In the genomic region with DNA sequence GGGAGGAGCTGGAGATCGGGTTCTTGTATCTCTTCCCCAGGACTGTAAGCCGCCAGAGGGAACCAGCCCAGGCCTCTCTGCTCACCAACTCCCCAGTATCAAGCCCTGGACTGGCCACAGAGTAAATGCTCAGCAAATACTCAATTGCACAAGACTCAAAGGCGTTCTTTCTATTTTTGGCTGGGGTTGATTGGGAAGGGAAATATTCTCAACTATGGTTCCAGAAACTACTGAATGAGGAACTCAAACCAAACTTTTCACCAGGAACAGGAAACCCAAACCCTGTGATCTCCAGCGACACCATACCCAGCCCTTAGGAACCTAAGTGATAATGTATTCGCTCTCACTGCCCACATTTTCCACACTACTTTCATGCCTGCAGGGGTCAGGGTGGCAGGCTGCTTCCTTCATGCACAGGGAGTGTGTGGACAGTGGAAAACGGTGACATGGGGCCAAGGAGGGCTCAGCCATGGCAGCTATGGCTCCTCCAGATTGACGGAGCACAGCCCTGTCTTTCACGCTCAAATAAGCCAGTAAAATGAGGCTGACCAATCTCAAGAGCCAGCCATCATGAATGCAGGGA, we compare ENCODE assay signal across 11 cellular contexts.
DNase-seq lines count a peak whose midpoint lies in the region; ATAC-seq, FAIRE-seq and TF ChIP-seq lines count a peak whose summit lies in the region.
"Had no signal": no experiment of that assay in that cellular context is flagged by ENCODE, and none has a peak within 500 bp of the region (broad histone marks: within the 10 kb centered on the region; RNA-seq: fewer than 3 reads in every experiment).

No MANE protein-coding gene starts in this region.

- no peaks in the 10 kb centered on the region for H3K27me3 ChIP-seq in HepG2 (ENCODE audit: control insufficient read depth in 1 of 2, insufficient read depth in 2 of 2, low read length in 2 of 2)
- no peaks in the 10 kb centered on the region for H3K27me3 ChIP-seq in thymus (ENCODE audit: control insufficient read depth, insufficient read depth)

- no peak for TF ChIP-seq RAD21 in HepG2 (CRISPR knock-in tag; IDR thresholded peaks at IDR 0.05)

- H4K20me1 ChIP-seq in HepG2 (ENCODE audit: insufficient read depth, low read length): no peaks in the 10 kb centered on the region

- TF ChIP-seq POLR2A in NB4 (IDR thresholded peaks at IDR 0.05; ENCODE audit: extremely low read depth, insufficient read length) (no peak), HepG2 (IDR thresholded peaks at IDR 0.05; ENCODE audit: insufficient read depth in 1 of 2, low read depth in 2 of 2, low read length in 2 of 2) (no peak)

- H3K36me3 ChIP-seq in HepG2 (replicated peaks in 1 of 2; ENCODE audit: control insufficient read depth in 1 of 2, insufficient read depth in 2 of 2, low read length in 2 of 2) (no peaks in the 10 kb centered on the region), thymus (ENCODE audit: control insufficient read depth, insufficient read depth) (no peaks in the 10 kb centered on the region)

- H3K79me2 ChIP-seq in HepG2 (ENCODE audit: insufficient read depth, low read length): no peaks in the 10 kb centered on the region

- H3K27ac ChIP-seq in caudate nucleus (ENCODE audit: low read depth, low read length) (peak overlapping the region; percentile 82), HepG2 (ENCODE audit: extremely low read length, insufficient read depth, low read length) (no peak overlapping the region), thymus (ENCODE audit: low read depth) (peak overlapping the region; percentile 18)

- 42% methylated on average over 5 of the region's 8 CpGs for WGBS in HepG2 (ENCODE audit: low lambda C conversion rate)
- 68% methylated on average over 8 of the region's 8 CpGs for WGBS in thymus

- ATAC-seq in HepG2: peak; percentile 62; the same call in 2 of the 3 replicates
- no peak for ATAC-seq in GM21447 (IDR thresholded peaks at IDR 0.05; ENCODE audit: unreplicated experiment)
- ATAC-seq: effector memory CD8-positive, alpha-beta T cell had no signal

- no peak overlapping the region for H3K9ac ChIP-seq in HepG2 (ENCODE audit: insufficient read depth, low read depth, low read length)

- POLR2A ChIA-PET in HepG2 (lab: Yijun Ruan, JAX): no interaction called here

- intact Hi-C loops in HepG2 (cut with micrococcal nuclease; ENCODE audit: unreplicated experiment): no loop called here

- H3K4me3 ChIP-seq in NB4 (ENCODE audit: low read depth, low read length): no peak overlapping the region
- H3K4me3 ChIP-seq in HepG2 (replicated peaks in 1 of 3; ENCODE audit: insufficient read depth in 1 of 3, low read depth in 2 of 3, low read length in 3 of 3): no peak overlapping the region
- no peak overlapping the region for H3K4me3 ChIP-seq in thymus (ENCODE audit: low read length)

- no peak for TF ChIP-seq CTCF in NB4 (IDR thresholded peaks at IDR 0.05; ENCODE audit: low read depth, low read length)
- no peak for TF ChIP-seq CTCF in HepG2 (CRISPR knock-in tag; IDR thresholded peaks at IDR 0.05)

- peak; percentile 37 for DNase-seq in NB4 (ENCODE audit: low read depth)
- peak in 5 of 61 donors; percentile 11 to 39 (median 26) for DNase-seq in caudate nucleus (lab: John Stamatoyannopoulos, UW)
- no peak for DNase-seq in HepG2 (ENCODE audit: low spot score)
- DNase-seq in ACHN: no peak
- DNase-seq in KG1 (lab: John Stamatoyannopoulos, UW): no peak
- DNase-seq: effector memory CD8-positive, alpha-beta T cell; NCI-H1092; NCI-H524; SHP77 treated with DMSO at 0.1 percent for 48 hours had no signal

- H2AFZ ChIP-seq in HepG2 (ENCODE audit: low read length): no peak overlapping the region

- no peak for FAIRE-seq in HepG2 (lab: Jason Lieb, UNC)

- BruUV-seq in HepG2 (replicated peaks; lab: Mats Ljungman, UMichigan): no TSS peak

- TF ChIP-seq EP300 in HepG2 (IDR thresholded peaks at IDR 0.05; ENCODE audit: low read depth in 2 of 2, low read length in 2 of 2) (no peak), HepG2 (CRISPR knock-in tag; IDR thresholded peaks at IDR 0.05; ENCODE audit: borderline replicate concordance) (no peak)

- H3K4me1 ChIP-seq in HepG2 (ENCODE audit: insufficient read depth, low read length): no peaks in the 10 kb centered on the region
- no peaks in the 10 kb centered on the region for H3K4me1 ChIP-seq in thymus (ENCODE audit: control insufficient read depth, insufficient read depth, low read length)

- H3K9me3 ChIP-seq in HepG2 (ENCODE audit: low read length) (no peaks in the 10 kb centered on the region), thymus (ENCODE audit: control insufficient read depth) (no peaks in the 10 kb centered on the region)

- CTCF ChIA-PET in HepG2 (lab: Yijun Ruan, JAX; ENCODE audit: low intra/inter-chr PET ratio, low total read pairs): no interaction called here

- in situ Hi-C loops in HepG2 (cut with HindIII; ENCODE audit: extremely low pct_ligation_motif_present, low pct_unique_long_range_greater_than_20kb) (no loop called here), ACHN (cut with HindIII; ENCODE audit: low pct_ligation_motif_present, low pct_unique_long_range_greater_than_20kb, low sequenced_read_pairs) (no loop called here)

- H3K4me2 ChIP-seq in HepG2 (ENCODE audit: low read depth, low read length): no peak overlapping the region

TF ChIP-seq in HepG2, 621 proteins besides CTCF, POLR2A, EP300 and RAD21 (continues in another document):
- TF ChIP-seq, protein P1, sequence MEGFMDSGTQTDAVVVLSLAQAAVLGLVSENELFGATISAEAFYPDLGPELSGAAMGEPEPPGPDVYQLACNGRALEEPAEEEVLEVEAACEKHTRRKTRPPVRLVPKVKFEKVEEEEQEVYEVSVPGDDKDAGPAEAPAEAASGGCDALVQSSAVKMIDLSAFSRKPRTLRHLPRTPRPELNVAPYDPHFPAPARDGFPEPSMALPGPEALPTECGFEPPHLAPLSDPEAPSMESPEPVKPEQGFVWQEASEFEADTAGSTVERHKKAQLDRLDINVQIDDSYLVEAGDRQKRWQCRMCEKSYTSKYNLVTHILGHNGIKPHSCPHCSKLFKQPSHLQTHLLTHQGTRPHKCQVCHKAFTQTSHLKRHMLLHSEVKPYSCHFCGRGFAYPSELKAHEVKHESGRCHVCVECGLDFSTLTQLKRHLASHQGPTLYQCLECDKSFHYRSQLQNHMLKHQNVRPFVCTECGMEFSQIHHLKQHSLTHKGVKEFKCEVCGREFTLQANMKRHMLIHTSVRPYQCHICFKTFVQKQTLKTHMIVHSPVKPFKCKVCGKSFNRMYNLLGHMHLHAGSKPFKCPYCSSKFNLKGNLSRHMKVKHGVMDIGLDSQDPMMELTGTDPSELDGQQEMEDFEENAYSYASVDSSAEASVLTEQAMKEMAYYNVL (CRISPR knock-in tag; IDR thresholded peaks at IDR 0.05; ENCODE audit: borderline replicate concordance): no peak
- TF ChIP-seq RBAK (CRISPR knock-in tag; IDR thresholded peaks at IDR 0.05) (no peak), ZNF343 (CRISPR knock-in tag; IDR thresholded peaks at IDR 0.05) (no peak), NCOA2 (CRISPR knock-in tag; IDR thresholded peaks at IDR 0.05) (no peak), CBX1 (IDR thresholded peaks at IDR 0.05; ENCODE audit: low read depth) (no peak)
- TF ChIP-seq, protein P2, sequence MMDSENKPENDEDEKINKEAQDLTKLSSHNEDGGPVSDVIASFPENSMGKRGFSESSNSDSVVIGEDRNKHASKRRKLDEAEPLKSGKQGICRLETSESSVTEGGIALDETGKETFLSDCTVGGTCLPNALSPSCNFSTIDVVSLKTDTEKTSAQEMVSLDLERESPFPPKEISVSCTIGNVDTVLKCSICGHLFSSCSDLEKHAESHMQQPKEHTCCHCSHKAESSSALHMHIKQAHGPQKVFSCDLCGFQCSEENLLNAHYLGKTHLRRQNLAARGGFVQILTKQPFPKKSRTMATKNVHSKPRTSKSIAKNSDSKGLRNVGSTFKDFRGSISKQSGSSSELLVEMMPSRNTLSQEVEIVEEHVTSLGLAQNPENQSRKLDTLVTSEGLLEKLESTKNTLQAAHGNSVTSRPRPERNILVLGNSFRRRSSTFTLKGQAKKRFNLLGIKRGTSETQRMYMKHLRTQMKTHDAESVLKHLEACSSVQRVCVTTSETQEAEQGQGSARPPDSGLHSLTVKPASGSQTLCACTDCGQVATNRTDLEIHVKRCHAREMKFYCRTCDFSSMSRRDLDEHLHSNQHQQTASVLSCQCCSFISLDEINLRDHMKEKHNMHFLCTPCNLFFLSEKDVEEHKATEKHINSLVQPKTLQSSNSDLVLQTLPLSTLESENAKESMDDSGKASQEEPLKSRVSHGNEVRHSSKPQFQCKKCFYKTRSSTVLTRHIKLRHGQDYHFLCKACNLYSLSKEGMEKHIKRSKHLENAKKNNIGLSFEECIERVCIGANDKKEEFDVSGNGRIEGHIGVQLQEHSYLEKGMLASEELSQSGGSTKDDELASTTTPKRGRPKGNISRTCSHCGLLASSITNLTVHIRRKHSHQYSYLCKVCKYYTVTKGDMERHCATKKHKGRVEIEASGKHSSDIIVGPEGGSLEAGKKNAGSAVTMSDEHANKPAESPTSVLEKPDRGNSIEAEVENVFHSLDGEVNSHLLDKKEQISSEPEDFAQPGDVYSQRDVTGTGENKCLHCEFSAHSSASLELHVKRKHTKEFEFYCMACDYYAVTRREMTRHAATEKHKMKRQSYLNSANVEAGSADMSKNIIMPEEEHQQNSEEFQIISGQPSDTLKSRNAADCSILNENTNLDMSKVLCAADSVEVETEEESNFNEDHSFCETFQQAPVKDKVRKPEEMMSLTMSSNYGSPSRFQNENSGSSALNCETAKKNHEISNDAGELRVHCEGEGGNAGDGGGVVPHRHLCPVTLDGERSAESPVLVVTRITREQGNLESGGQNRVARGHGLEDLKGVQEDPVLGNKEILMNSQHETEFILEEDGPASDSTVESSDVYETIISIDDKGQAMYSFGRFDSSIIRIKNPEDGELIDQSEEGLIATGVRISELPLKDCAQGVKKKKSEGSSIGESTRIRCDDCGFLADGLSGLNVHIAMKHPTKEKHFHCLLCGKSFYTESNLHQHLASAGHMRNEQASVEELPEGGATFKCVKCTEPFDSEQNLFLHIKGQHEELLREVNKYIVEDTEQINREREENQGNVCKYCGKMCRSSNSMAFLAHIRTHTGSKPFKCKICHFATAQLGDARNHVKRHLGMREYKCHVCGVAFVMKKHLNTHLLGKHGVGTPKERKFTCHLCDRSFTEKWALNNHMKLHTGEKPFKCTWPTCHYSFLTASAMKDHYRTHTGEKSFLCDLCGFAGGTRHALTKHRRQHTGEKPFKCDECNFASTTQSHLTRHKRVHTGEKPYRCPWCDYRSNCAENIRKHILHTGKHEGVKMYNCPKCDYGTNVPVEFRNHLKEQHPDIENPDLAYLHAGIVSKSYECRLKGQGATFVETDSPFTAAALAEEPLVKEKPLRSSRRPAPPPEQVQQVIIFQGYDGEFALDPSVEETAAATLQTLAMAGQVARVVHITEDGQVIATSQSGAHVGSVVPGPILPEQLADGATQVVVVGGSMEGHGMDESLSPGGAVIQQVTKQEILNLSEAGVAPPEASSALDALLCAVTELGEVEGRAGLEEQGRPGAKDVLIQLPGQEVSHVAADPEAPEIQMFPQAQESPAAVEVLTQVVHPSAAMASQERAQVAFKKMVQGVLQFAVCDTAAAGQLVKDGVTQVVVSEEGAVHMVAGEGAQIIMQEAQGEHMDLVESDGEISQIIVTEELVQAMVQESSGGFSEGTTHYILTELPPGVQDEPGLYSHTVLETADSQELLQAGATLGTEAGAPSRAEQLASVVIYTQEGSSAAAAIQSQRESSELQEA (CRISPR knock-in tag; IDR thresholded peaks at IDR 0.05; ENCODE audit: not compliant biosample characterization): no peak
